Comparison of ENCODE assay signal across 1 cellular context in the genomic region with DNA sequence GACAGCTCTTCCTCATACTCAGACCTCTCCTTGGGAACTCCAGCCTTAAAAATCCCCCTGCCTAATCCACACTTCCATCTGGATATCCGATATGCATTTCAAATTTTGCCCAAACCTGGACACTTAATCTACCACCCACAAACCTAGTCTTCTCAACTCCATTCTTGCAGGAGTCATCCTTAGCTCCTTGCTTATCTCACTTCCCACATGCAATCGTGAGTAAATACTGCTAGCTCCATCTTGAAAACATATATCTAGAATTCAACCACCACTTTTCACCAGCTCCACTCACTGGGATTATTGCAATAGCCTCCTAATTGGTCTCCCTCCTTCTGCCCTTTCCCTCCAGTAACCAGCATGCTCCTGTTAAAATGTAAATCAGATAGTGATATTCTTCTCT.
TF ChIP-seq lines count a peak whose summit lies in the region.

No MANE protein-coding gene starts in this region.

TF ChIP-seq in K562, 482 proteins besides CTCF, POLR2A, EP300 and RAD21 (continued from another document):
- no peak for TF ChIP-seq PRMT5 (CRISPR knock-in tag; IDR thresholded peaks at IDR 0.05)
- peak; percentile 61 for TF ChIP-seq CBFA2T3 (IDR thresholded peaks at IDR 0.05)
- TF ChIP-seq MYC (IDR thresholded peaks at IDR 0.05; ENCODE audit: low read depth, low read length): no peak
- no peak for TF ChIP-seq MYC (CRISPR knock-in tag; IDR thresholded peaks at IDR 0.05; ENCODE audit: borderline replicate concordance, low read depth)
- no peak for TF ChIP-seq CBX2 (IDR thresholded peaks at IDR 0.05; ENCODE audit: insufficient read depth, low read length, poor library complexity, severe bottlenecking)
- TF ChIP-seq, protein P1, sequence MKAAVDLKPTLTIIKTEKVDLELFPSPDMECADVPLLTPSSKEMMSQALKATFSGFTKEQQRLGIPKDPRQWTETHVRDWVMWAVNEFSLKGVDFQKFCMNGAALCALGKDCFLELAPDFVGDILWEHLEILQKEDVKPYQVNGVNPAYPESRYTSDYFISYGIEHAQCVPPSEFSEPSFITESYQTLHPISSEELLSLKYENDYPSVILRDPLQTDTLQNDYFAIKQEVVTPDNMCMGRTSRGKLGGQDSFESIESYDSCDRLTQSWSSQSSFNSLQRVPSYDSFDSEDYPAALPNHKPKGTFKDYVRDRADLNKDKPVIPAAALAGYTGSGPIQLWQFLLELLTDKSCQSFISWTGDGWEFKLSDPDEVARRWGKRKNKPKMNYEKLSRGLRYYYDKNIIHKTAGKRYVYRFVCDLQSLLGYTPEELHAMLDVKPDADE (conservative IDR thresholded peaks at IDR 0.05; ENCODE audit: control insufficient read depth, low read depth, low read length): no peak
- TF ChIP-seq CBFA2T2 (conservative IDR thresholded peaks at IDR 0.05): 0 out of 2 replicates have a peak, but pooled peaks have one; percentile 35
- no peak for TF ChIP-seq HDAC3 (IDR thresholded peaks at IDR 0.05; ENCODE audit: borderline replicate concordance, partially characterized antibody)
- TF ChIP-seq TSC22D4 (tag; IDR thresholded peaks at IDR 0.05): no peak
- no peak for TF ChIP-seq PTRF (tag; IDR thresholded peaks at IDR 0.05)
- TF ChIP-seq, protein P2, sequence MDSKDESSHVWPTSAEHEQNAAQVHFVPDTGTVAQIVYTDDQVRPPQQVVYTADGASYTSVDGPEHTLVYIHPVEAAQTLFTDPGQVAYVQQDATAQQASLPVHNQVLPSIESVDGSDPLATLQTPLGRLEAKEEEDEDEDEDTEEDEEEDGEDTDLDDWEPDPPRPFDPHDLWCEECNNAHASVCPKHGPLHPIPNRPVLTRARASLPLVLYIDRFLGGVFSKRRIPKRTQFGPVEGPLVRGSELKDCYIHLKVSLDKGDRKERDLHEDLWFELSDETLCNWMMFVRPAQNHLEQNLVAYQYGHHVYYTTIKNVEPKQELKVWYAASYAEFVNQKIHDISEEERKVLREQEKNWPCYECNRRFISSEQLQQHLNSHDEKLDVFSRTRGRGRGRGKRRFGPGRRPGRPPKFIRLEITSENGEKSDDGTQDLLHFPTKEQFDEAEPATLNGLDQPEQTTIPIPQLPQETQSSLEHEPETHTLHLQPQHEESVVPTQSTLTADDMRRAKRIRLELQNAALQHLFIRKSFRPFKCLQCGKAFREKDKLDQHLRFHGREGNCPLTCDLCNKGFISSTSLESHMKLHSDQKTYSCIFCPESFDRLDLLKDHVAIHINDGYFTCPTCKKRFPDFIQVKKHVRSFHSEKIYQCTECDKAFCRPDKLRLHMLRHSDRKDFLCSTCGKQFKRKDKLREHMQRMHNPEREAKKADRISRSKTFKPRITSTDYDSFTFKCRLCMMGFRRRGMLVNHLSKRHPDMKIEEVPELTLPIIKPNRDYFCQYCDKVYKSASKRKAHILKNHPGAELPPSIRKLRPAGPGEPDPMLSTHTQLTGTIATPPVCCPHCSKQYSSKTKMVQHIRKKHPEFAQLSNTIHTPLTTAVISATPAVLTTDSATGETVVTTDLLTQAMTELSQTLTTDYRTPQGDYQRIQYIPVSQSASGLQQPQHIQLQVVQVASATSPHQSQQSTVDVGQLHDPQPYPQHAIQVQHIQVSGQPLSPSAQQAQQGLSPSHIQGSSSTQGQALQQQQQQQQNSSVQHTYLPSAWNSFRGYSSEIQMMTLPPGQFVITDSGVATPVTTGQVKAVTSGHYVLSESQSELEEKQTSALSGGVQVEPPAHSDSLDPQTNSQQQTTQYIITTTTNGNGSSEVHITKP (IDR thresholded peaks at IDR 0.05; ENCODE audit: partially characterized antibody): no peak
- TF ChIP-seq, protein P3, sequence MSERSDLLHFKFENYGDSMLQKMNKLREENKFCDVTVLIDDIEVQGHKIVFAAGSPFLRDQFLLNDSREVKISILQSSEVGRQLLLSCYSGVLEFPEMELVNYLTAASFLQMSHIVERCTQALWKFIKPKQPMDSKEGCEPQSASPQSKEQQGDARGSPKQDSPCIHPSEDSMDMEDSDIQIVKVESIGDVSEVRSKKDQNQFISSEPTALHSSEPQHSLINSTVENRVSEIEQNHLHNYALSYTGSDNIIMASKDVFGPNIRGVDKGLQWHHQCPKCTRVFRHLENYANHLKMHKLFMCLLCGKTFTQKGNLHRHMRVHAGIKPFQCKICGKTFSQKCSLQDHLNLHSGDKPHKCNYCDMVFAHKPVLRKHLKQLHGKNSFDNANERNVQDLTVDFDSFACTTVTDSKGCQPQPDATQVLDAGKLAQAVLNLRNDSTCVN (CRISPR knock-in tag; IDR thresholded peaks at IDR 0.05): no peak
- TF ChIP-seq NR2C2 (CRISPR knock-in tag; IDR thresholded peaks at IDR 0.05): no peak
- TF ChIP-seq NR2C2 (tag; IDR thresholded peaks at IDR 0.05): no peak
- TF ChIP-seq, protein P4, sequence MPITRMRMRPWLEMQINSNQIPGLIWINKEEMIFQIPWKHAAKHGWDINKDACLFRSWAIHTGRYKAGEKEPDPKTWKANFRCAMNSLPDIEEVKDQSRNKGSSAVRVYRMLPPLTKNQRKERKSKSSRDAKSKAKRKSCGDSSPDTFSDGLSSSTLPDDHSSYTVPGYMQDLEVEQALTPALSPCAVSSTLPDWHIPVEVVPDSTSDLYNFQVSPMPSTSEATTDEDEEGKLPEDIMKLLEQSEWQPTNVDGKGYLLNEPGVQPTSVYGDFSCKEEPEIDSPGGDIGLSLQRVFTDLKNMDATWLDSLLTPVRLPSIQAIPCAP (CRISPR knock-in tag; IDR thresholded peaks at IDR 0.05; ENCODE audit: borderline replicate concordance): no peak
- no peak for TF ChIP-seq ZNF766 (CRISPR knock-in tag; conservative IDR thresholded peaks at IDR 0.05)
